ENCODE assay signal across 9 cellular contexts in the genomic region with DNA sequence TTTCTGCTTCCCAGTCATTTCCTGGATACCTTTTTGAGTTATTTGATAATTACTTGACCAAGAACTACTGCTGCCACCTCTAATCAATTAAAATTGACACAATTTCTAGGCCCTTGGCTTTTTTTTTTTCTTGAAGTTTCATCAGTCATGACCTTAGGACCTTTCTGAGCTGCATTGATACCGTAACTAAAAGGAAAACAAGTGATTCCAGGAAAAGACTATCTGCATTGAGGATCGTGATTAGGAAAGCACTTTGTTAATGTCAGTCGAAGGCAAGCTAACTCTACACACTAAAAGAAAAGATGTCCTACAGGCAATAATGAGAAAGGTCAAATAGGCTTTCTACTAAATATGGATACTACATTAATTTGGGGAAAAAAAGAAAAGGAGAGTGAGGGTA.
"Had no signal": no experiment of that assay in that cellular context is flagged by ENCODE, and none has a peak within 500 bp of the region (broad histone marks: within the 10 kb centered on the region; RNA-seq: fewer than 3 reads in every experiment).

No MANE protein-coding gene starts in this region.

- H3K9me3 Mint-ChIP-seq: GM23338, HFFc6 had no signal

- H3K27ac Mint-ChIP-seq: GM23338, HFFc6 had no signal

- DNase-seq: HFFc6, IMR-90, KBM-7 had no signal

- H3K4me1 ChIP-seq: HAP-1 had no signal

- H3K27ac ChIP-seq: HL-60 had no signal

- H3K4me2 ChIP-seq: GM23338 had no signal

- H3K4me3 Mint-ChIP-seq: GM23338, HFFc6 had no signal

- ATAC-seq: GM23338, HCT116 had no signal

- FAIRE-seq: H1, H54 had no signal

- H3K9me3 ChIP-seq: HAP-1 had no signal

- H3K36me3 ChIP-seq: HAP-1 had no signal

- H3K4me3 ChIP-seq: GM23338, HAP-1 had no signal

- H2AFZ ChIP-seq: GM23338 had no signal
